14 cellular contexts compared by ENCODE assay signal in the genomic region with DNA sequence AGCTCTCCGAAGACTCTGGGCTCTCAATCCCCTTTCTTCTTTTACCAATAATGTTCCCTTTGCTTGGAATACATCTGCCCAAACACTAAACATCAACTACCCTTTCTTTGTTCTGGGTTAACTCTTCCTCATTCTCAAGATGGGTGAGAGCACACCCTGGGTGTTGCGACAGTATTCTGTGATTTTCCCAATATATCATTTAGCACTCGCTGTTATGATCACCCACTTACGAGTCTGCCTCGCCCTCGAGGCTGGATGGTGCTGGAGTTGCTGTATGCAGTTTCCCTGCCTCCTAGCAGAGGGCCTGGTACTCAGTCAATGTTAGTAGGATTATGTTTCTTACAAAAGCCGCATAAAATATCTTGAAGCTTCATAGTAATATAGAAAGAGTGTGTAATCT.
DNase-seq lines count a peak whose midpoint lies in the region; ATAC-seq and TF ChIP-seq lines count a peak whose summit lies in the region.
"Had no signal": no experiment of that assay in that cellular context is flagged by ENCODE, and none has a peak within 500 bp of the region (broad histone marks: within the 10 kb centered on the region; RNA-seq: fewer than 3 reads in every experiment).

No MANE protein-coding gene starts in this region.

- H4K20me1 ChIP-seq in IMR-90 (ENCODE audit: insufficient read depth, low read length) (no peaks in the 10 kb centered on the region), neural progenitor cell (ENCODE audit: low read depth) (no peaks in the 10 kb centered on the region)
- H4K20me1 ChIP-seq: BLaER1 treated with 17β-estradiol and CSF1 and Interleukin-3, amounts not matched to agents 10 nM and 100 nM had no signal

- in situ Hi-C loops in IMR-90 (cut with MboI; ENCODE audit: low sequenced_read_pairs) = no loop called here

- 0 out of 2 replicates have a peak overlapping the region, but pooled peaks have one; percentile 14 for H4K91ac ChIP-seq in IMR-90 (ENCODE audit: insufficient read depth, low read depth, low read length)

- POLR2A ChIA-PET in IMR-90 (lab: Charles Lee; ENCODE audit: unreplicated experiment) = no interaction called here

- H3K4me1 ChIP-seq in IMR-90 (ENCODE audit: control insufficient read depth, insufficient read depth, low read length) (peaks cover 15% of the 10 kb centered on the region), neural progenitor cell (peaks cover 7% of the 10 kb centered on the region), foreskin keratinocyte (peaks cover 16% of the 10 kb centered on the region)

- CTCF ChIA-PET in IMR-90 (lab: Yijun Ruan, JAX) = interaction anchor here (0.7 kb wide), 1 partner anchor 52 kb away, joined by 3 read pairs; no protein-coding TSS in a partner anchor

- peak overlapping the region; percentile 31; the same call in 1 of the 2 replicates for H2BK20ac ChIP-seq in IMR-90 (ENCODE audit: low read depth, low read length)

- H4K8ac ChIP-seq in IMR-90 (ENCODE audit: low read depth in 2 of 2, low read length in 2 of 2) = peak overlapping the region; percentile 35 to 76; a peak in 2 of 4 replicates

- peak overlapping the region; percentile 84 for H2BK15ac ChIP-seq in IMR-90 (ENCODE audit: low read depth, low read length)

- no peak overlapping the region for H2BK5ac ChIP-seq in IMR-90 (ENCODE audit: low read depth, low read length, poor library complexity, severe bottlenecking)

- H3K56ac ChIP-seq in IMR-90 (ENCODE audit: extremely low read depth, insufficient read depth, low read length) = no peak overlapping the region

- H3K4me1 Mint-ChIP-seq in neural progenitor cell = peaks cover 28% of the 10 kb centered on the region
- H3K4me1 Mint-ChIP-seq: activated naive CD4-positive, alpha-beta T cell treated with anti-CD3 and anti-CD28 coated beads, Interleukin-2, amount 50 U/mL, for 24 hours had no signal

- no peak overlapping the region for H4K5ac ChIP-seq in IMR-90 (ENCODE audit: low read depth, low read length)

- H3K4me3 Mint-ChIP-seq in neural progenitor cell = no peak overlapping the region
- H3K4me3 Mint-ChIP-seq: activated naive CD4-positive, alpha-beta T cell treated with anti-CD3 and anti-CD28 coated beads, Interleukin-2, amount 50 U/mL, for 24 hours; naive thymus-derived CD4-positive, alpha-beta T cell had no signal

- no peak for TF ChIP-seq CTCF in IMR-90 (conservative IDR thresholded peaks at IDR 0.05; ENCODE audit: low read depth, low read length)
- no peak for TF ChIP-seq CTCF in dorsolateral prefrontal cortex (IDR thresholded peaks at IDR 0.05 in 54 of 56, conservative IDR thresholded peaks at IDR 0.05 in 2 of 56; ENCODE audit: low read depth in 1 of 56, partially characterized antibody in 56 of 56)
- TF ChIP-seq CTCF in neural progenitor cell (IDR thresholded peaks at IDR 0.05) = no peak
- TF ChIP-seq CTCF in foreskin keratinocyte (conservative IDR thresholded peaks at IDR 0.05) = no peak

- H3K79me1 ChIP-seq in IMR-90 (ENCODE audit: low read depth in 1 of 2, low read length in 2 of 2) = no peaks in the 10 kb centered on the region; a peak in 1 of 4 replicates

- TF ChIP-seq POLR2A in IMR-90 (IDR thresholded peaks at IDR 0.05; ENCODE audit: low read depth, low read length) = no peak

- H3K9ac ChIP-seq in IMR-90 (ENCODE audit: low read depth, low read length) = no peak overlapping the region
- no peak overlapping the region for H3K9ac ChIP-seq in neural progenitor cell
- H3K9ac ChIP-seq: BLaER1 treated with 17β-estradiol and CSF1 and Interleukin-3, amounts not matched to agents 10 nM and 100 nM had no signal

- dilution Hi-C loops in IMR-90 (cut with HindIII; ENCODE audit: low sequenced_read_pairs, unreplicated experiment) = no loop called here

- intact Hi-C loops in IMR-90 (cut with micrococcal nuclease) (no loop called here), dorsolateral prefrontal cortex (cut with DNase I) (loop anchor here (5.0 kb wide), 2 partner anchors 90 to 175 kb away; a partner anchor contains a TSS)

- TF ChIP-seq RAD21 in IMR-90 (IDR thresholded peaks at IDR 0.05; ENCODE audit: low read length) = no peak

- no peaks in the 10 kb centered on the region for H3K36me3 Mint-ChIP-seq in neural progenitor cell
- H3K36me3 Mint-ChIP-seq: activated naive CD4-positive, alpha-beta T cell treated with anti-CD3 and anti-CD28 coated beads, Interleukin-2, amount 50 U/mL, for 24 hours; naive thymus-derived CD4-positive, alpha-beta T cell had no signal

- H3K27me3 Mint-ChIP-seq in neural progenitor cell (ENCODE audit: insufficient read depth, low read depth) = no peaks in the 10 kb centered on the region

- no peak for ATAC-seq in IMR-90 (ENCODE audit: low read depth)
- no peak for ATAC-seq in GM21825 (IDR thresholded peaks at IDR 0.05; ENCODE audit: unreplicated experiment)
- no peak for ATAC-seq in foreskin keratinocyte

- H2BK120ac ChIP-seq in IMR-90 (ENCODE audit: low read depth, low read length) = peak overlapping the region; percentile 82

- no peak overlapping the region for H3K18ac ChIP-seq in IMR-90 (ENCODE audit: low read depth, low read length)

- H3K4me2 ChIP-seq in IMR-90 (ENCODE audit: low read depth, low read length) (no peak overlapping the region), neural progenitor cell (peak overlapping the region; percentile 37)

- H3K14ac ChIP-seq in IMR-90 (replicated peaks; ENCODE audit: low read depth, low read length) = peak overlapping the region; percentile 42; the same call in 1 of the 2 replicates

- peak overlapping the region; percentile 70; the same call in 1 of the 2 replicates for H2AK5ac ChIP-seq in IMR-90 (ENCODE audit: low read depth, low read length)

- peaks cover 8% of the 10 kb centered on the region for H3F3A ChIP-seq in neural progenitor cell (ENCODE audit: low read depth)

- H3K4ac ChIP-seq in IMR-90 (ENCODE audit: low read depth, low read length) = peak overlapping the region; percentile 58

- no peak overlapping the region for H3K27ac ChIP-seq in IMR-90 (ENCODE audit: insufficient read depth, low read length)
- peak overlapping the region; percentile 42 to 99 (median 94) for H3K27ac ChIP-seq in dorsolateral prefrontal cortex
- no peak overlapping the region for H3K27ac ChIP-seq in neural progenitor cell
- no peak overlapping the region for H3K27ac ChIP-seq in foreskin keratinocyte
- H3K27ac ChIP-seq: SJSA1 had no signal

- no peaks in the 10 kb centered on the region for H3K9me3 Mint-ChIP-seq in neural progenitor cell
- H3K9me3 Mint-ChIP-seq: activated naive CD4-positive, alpha-beta T cell treated with anti-CD3 and anti-CD28 coated beads, Interleukin-2, amount 50 U/mL, for 24 hours had no signal

- H3K27ac Mint-ChIP-seq in neural progenitor cell = no peak overlapping the region
- H3K27ac Mint-ChIP-seq: activated naive CD4-positive, alpha-beta T cell treated with anti-CD3 and anti-CD28 coated beads, Interleukin-2, amount 50 U/mL, for 24 hours; naive thymus-derived CD4-positive, alpha-beta T cell had no signal

- peak overlapping the region; percentile 5 for H2AFZ ChIP-seq in IMR-90 (replicated peaks; ENCODE audit: low read length, poor library complexity)
- peak overlapping the region; percentile 17 for H2AFZ ChIP-seq in neural progenitor cell (replicated peaks)

- H3K9me1 ChIP-seq in IMR-90 (ENCODE audit: insufficient read depth, low read length) = peaks cover 13% of the 10 kb centered on the region

- no TSS peak for BruUV-seq in IMR-90 (replicated peaks; lab: Mats Ljungman, UMichigan)

- H3K9me3 ChIP-seq in IMR-90 (ENCODE audit: control insufficient read depth, insufficient read depth, low read length) = no peaks in the 10 kb centered on the region
- no peaks in the 10 kb centered on the region for H3K9me3 ChIP-seq in neural progenitor cell (ENCODE audit: low read depth)
- H3K9me3 ChIP-seq: BLaER1 treated with 17β-estradiol and CSF1 and Interleukin-3, amounts not matched to agents 10 nM and 100 nM; HAP-1; SJSA1 had no signal

- no peak for DNase-seq in IMR-90
- peak; percentile 48 for DNase-seq in NCI-H460 (ENCODE audit: extremely low read depth, low read depth)
- DNase-seq in dorsolateral prefrontal cortex = peak in 3 of 10 donors; percentile 22 to 47 (median 35)
- DNase-seq in neural progenitor cell (ENCODE audit: low spot score) = no peak
- no peak for DNase-seq in DMS79 treated with DMSO at 0.1 percent for 48 hours (lab: John Stamatoyannopoulos, UW)
- DNase-seq in central memory CD4-positive, alpha-beta T cell = no peak
- no peak for DNase-seq in foreskin keratinocyte
- DNase-seq: naive thymus-derived CD4-positive, alpha-beta T cell; NCI-H1694 treated with DMSO at 0.1 percent for 48 hours had no signal

- H3K23ac ChIP-seq in IMR-90 (ENCODE audit: low read depth, low read length) = 0 out of 2 replicates have a peak overlapping the region, but pooled peaks have one; percentile 10

- H3K4me3 ChIP-seq in IMR-90 (ENCODE audit: insufficient read depth, low read depth, low read length) = no peak overlapping the region
- peak overlapping the region in 36 of 59 donors; percentile 3 to 58 (median 36) for H3K4me3 ChIP-seq in dorsolateral prefrontal cortex
- no peak overlapping the region for H3K4me3 ChIP-seq in neural progenitor cell
- H3K4me3 ChIP-seq: BLaER1 treated with 17β-estradiol and CSF1 and Interleukin-3, amounts not matched to agents 10 nM and 100 nM; HAP-1; SJSA1 had no signal

- H3K36me3 ChIP-seq in IMR-90 (ENCODE audit: control insufficient read depth, insufficient read depth, low read length) = no peaks in the 10 kb centered on the region
- H3K36me3 ChIP-seq in neural progenitor cell = no peaks in the 10 kb centered on the region
- H3K36me3 ChIP-seq: BLaER1 treated with 17β-estradiol and CSF1 and Interleukin-3, amounts not matched to agents 10 nM and 100 nM; HAP-1; SJSA1 had no signal

- no peaks in the 10 kb centered on the region for H3K79me2 ChIP-seq in neural progenitor cell (ENCODE audit: low read depth)

- H3K27me3 ChIP-seq in IMR-90 (ENCODE audit: control insufficient read depth, insufficient read depth, low read length) = no peaks in the 10 kb centered on the region
- no peaks in the 10 kb centered on the region for H3K27me3 ChIP-seq in dorsolateral prefrontal cortex
- no peaks in the 10 kb centered on the region for H3K27me3 ChIP-seq in neural progenitor cell
- no peaks in the 10 kb centered on the region for H3K27me3 ChIP-seq in foreskin keratinocyte
- H3K27me3 ChIP-seq: BLaER1 treated with 17β-estradiol and CSF1 and Interleukin-3, amounts not matched to agents 10 nM and 100 nM; SJSA1 had no signal

- H2AK9ac ChIP-seq in IMR-90 (replicated peaks; ENCODE audit: low read depth, low read length, poor library complexity) = no peak overlapping the region

- WGBS in IMR-90 (ENCODE audit: extremely low coverage in 2 of 2, insufficient read length in 1 of 2), 2 experiments = no CpG with 5 or more reads among the region's 7 CpGs

TF ChIP-seq in IMR-90, 13 proteins besides CTCF, POLR2A, EP300 and RAD21 (continues in another document):
- TF ChIP-seq, protein P1, sequence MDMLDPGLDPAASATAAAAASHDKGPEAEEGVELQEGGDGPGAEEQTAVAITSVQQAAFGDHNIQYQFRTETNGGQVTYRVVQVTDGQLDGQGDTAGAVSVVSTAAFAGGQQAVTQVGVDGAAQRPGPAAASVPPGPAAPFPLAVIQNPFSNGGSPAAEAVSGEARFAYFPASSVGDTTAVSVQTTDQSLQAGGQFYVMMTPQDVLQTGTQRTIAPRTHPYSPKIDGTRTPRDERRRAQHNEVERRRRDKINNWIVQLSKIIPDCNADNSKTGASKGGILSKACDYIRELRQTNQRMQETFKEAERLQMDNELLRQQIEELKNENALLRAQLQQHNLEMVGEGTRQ (IDR thresholded peaks at IDR 0.05; ENCODE audit: low read depth, low read length) = no peak
- TF ChIP-seq MAZ (IDR thresholded peaks at IDR 0.05; ENCODE audit: borderline replicate concordance, low read depth, low read length) = no peak

Comparison
In these comparisons a context has a peak if more than half of its experiments do, and no peak if none do; other contexts are left out.
1. H3K27ac ChIP-seq: peak in dorsolateral prefrontal cortex (59 of 59); none in IMR-90 (single experiment), neural progenitor cell (single experiment) and foreskin keratinocyte (single experiment).
2. H3K4me3 ChIP-seq: peak in dorsolateral prefrontal cortex (36 of 59); none in IMR-90 (single experiment) and neural progenitor cell (single experiment).